Comparison of ENCODE assay signal across 8 cellular contexts in genomic region chr1:205228052-205228451, GRCh38. TPM values are rescaled to one million over a fixed set of nuclear protein-coding genes. Genes with fewer than 3 reads are reported as not detected.
DNase-seq lines count a peak whose midpoint lies in the region; ATAC-seq and TF ChIP-seq lines count a peak whose summit lies in the region.

No MANE protein-coding gene starts in this region.

- peaks cover 31% of the 10 kb centered on the region for H3K4me1 Mint-ChIP-seq in CD8-positive, alpha-beta T cell (ENCODE audit: low read depth)

- H3K9me3 ChIP-seq in CD8-positive, alpha-beta T cell (ENCODE audit: low read length) = no peaks in the 10 kb centered on the region
- H3K9me3 ChIP-seq in liver (ENCODE audit: control insufficient read depth in 4 of 4, low read length in 3 of 4) = no peaks in the 10 kb centered on the region
- no peaks in the 10 kb centered on the region for H3K9me3 ChIP-seq in tibial nerve

- H3K36me3 Mint-ChIP-seq in CD8-positive, alpha-beta T cell = peaks cover 2% of the 10 kb centered on the region

- CTCF ChIA-PET in CD8-positive, alpha-beta T cell (lab: Charles Lee) = interaction anchor here (1.1 to 10.8 kb wide), 9 partner anchors 9 to 252 kb away, joined by 3 to 203 read pairs (median 10); partner anchors contain the start of gene RBBP5

- H3K36me3 ChIP-seq in CD8-positive, alpha-beta T cell (ENCODE audit: insufficient read depth, low read length) = no peaks in the 10 kb centered on the region
- H3K36me3 ChIP-seq in liver (ENCODE audit: control insufficient read depth in 4 of 4, insufficient read depth in 3 of 4, low read depth in 1 of 4, low read length in 3 of 4) (no peaks in the 10 kb centered on the region), tibial nerve (no peaks in the 10 kb centered on the region)

- intact Hi-C loops in CD8-positive, alpha-beta T cell (cut with DNase I, micrococcal nuclease) = loop anchor here (2.0 to 5.0 kb wide), 6 partner anchors 44 to 1694 kb away; partner anchors contain the start of genes ELK4 (in 1 of the 2), FCMR (in 1 of the 2) and NUAK2 (in 1 of the 2)

- peaks cover 12% of the 10 kb centered on the region for H3K4me1 ChIP-seq in CD8-positive, alpha-beta T cell (ENCODE audit: insufficient read depth, low read length)
- H3K4me1 ChIP-seq in liver (ENCODE audit: control insufficient read depth in 4 of 4, insufficient read depth in 4 of 4, low read length in 3 of 4) (peaks cover 0 to 28% (median 19%) of the 10 kb centered on the region in 4 donors), tibial nerve (peaks cover 0 to 37% (median 10%) of the 10 kb centered on the region in 4 donors)

- H3K27me3 Mint-ChIP-seq in CD8-positive, alpha-beta T cell (ENCODE audit: low read depth) = peaks cover 3% of the 10 kb centered on the region

- TF ChIP-seq CTCF in CD8-positive, alpha-beta T cell (IDR thresholded peaks at IDR 0.05) = no peak
- no peak for TF ChIP-seq CTCF in liver (IDR thresholded peaks at IDR 0.05; ENCODE audit: low read depth, low read length, missing input control)
- no peak for TF ChIP-seq CTCF in tibial nerve (IDR thresholded peaks at IDR 0.05)

- peak; percentile 2 for ATAC-seq in CD8-positive, alpha-beta T cell
- peak; percentile 23 for ATAC-seq in HG02798 (IDR thresholded peaks at IDR 0.05; ENCODE audit: poor library complexity, unreplicated experiment)

- peak overlapping the region; percentile 91 for H3K4me3 Mint-ChIP-seq in CD8-positive, alpha-beta T cell

- no peak for TF ChIP-seq POLR2A in tibial nerve (IDR thresholded peaks at IDR 0.05)

- H3K9ac ChIP-seq in liver (ENCODE audit: low read depth in 1 of 2, low read length in 2 of 2) = no peak overlapping the region

- peak overlapping the region; percentile 82 for H3K27ac Mint-ChIP-seq in CD8-positive, alpha-beta T cell

- POLR2A ChIA-PET in CD8-positive, alpha-beta T cell (lab: Charles Lee) = interaction anchor here (0.5 to 3.7 kb wide), 7 partner anchors 17 to 729 kb away, joined by 3 to 17 read pairs (median 3); partner anchors contain the start of genes DSTYK and RBBP5

- H3K27ac ChIP-seq in CD8-positive, alpha-beta T cell (ENCODE audit: low read depth, low read length) = no peak overlapping the region
- peak overlapping the region; percentile 82 for H3K27ac ChIP-seq in angular gyrus (ENCODE audit: low read depth, low read length)
- H3K27ac ChIP-seq in liver (ENCODE audit: low read depth in 1 of 2, low read length in 2 of 2) = no peak overlapping the region
- H3K27ac ChIP-seq in tibial nerve = peak overlapping the region in 2 of 4 donors; percentile 29 to 66

- H3K9me3 Mint-ChIP-seq in CD8-positive, alpha-beta T cell = no peaks in the 10 kb centered on the region

- DNase-seq in CD8-positive, alpha-beta T cell = peak in 1 of 7 experiments; percentile 8
- no peak for DNase-seq in tibial nerve (ENCODE audit: low spot score in 2 of 2)
- no peak for DNase-seq in LoVo (ENCODE audit: low spot score)
- no peak for DNase-seq in NCI-H1436 treated with DMSO at 0.1 percent for 48 hours (lab: John Stamatoyannopoulos, UW)
- DNase-seq in activated effector memory CD4-positive, alpha-beta T cell treated with Interleukin-2 at 50 U/mL for 16 hours = no peak

- peak overlapping the region; percentile 70 for H3K4me3 ChIP-seq in CD8-positive, alpha-beta T cell (ENCODE audit: low read depth, low read length)
- H3K4me3 ChIP-seq in liver (ENCODE audit: low read depth in 1 of 3, low read length in 3 of 3) (peak overlapping the region; percentile 18 to 66 (median 42)), tibial nerve (peak overlapping the region; percentile 45 to 74 (median 48))

- no peaks in the 10 kb centered on the region for H3K27me3 ChIP-seq in CD8-positive, alpha-beta T cell (ENCODE audit: insufficient read depth, low read length)
- H3K27me3 ChIP-seq in liver (ENCODE audit: control insufficient read depth in 4 of 4, insufficient read depth in 4 of 4, low read length in 3 of 4) = peaks cover 0 to 2% (median 0%) of the 10 kb centered on the region in 4 donors
- no peaks in the 10 kb centered on the region for H3K27me3 ChIP-seq in tibial nerve

- WGBS in liver = 1% methylated on average over 30 of the region's 30 CpGs
- WGBS in tibial nerve, 2 donors = 0 to 2% methylated on average over 7 to 17 of the region's 30 CpGs

- TF ChIP-seq RAD21 in liver (IDR thresholded peaks at IDR 0.05) = no peak

- no peak for TF ChIP-seq EP300 in tibial nerve (IDR thresholded peaks at IDR 0.05)

TF ChIP-seq in liver, 16 proteins besides CTCF, POLR2A, EP300 and RAD21:
- TF ChIP-seq HNF4G (IDR thresholded peaks at IDR 0.05) = no peak
- TF ChIP-seq RXRA (IDR thresholded peaks at IDR 0.05) = no peak
- no peak for TF ChIP-seq TAF1 (conservative IDR thresholded peaks at IDR 0.05)
- TF ChIP-seq MAX (IDR thresholded peaks at IDR 0.05) = no peak
- no peak for TF ChIP-seq EGR1 (IDR thresholded peaks at IDR 0.05; ENCODE audit: low read depth in 2 of 2)
- TF ChIP-seq NR2F2 (IDR thresholded peaks at IDR 0.05) = no peak
- TF ChIP-seq HNF4A (conservative IDR thresholded peaks at IDR 0.05) = no peak
- no peak for TF ChIP-seq SP1 (IDR thresholded peaks at IDR 0.05)
- TF ChIP-seq GABPA (IDR thresholded peaks at IDR 0.05 in 1 of 2, conservative IDR thresholded peaks at IDR 0.05 in 1 of 2) = no peak
- TF ChIP-seq ATF3 (IDR thresholded peaks at IDR 0.05) = no peak

RNA-seq across cellular contexts. Expression of gene TMCC2, which starts 0.3 kb away (rescaled TPM):
- 1 to 10 TPM; 1.5 to 2.0 TPM for total RNA-seq in CD8-positive, alpha-beta T cell
- total RNA-seq in liver (100 to 1,000 TPM in 1 of 2 donors, under 1 TPM in 1; 0.25 to 452 TPM), tibial nerve (1 to 10 TPM; 2.4 to 4.8 (median 2.7) TPM)
- under 1 TPM; 0.06 to 0.17 TPM for polyA plus RNA-seq in liver

RNA-seq across cellular contexts. Expression of gene DSTYK, which starts 16.6 kb away (rescaled TPM):
- total RNA-seq in CD8-positive, alpha-beta T cell = 10 to 100 TPM; 15.4 to 17.2 TPM
- 1 to 10 TPM; 4.1 to 9.9 TPM for total RNA-seq in liver
- 1 to 10 TPM; 1.5 to 1.9 TPM for polyA plus RNA-seq in liver
- total RNA-seq in tibial nerve = 10 to 100 TPM; 10.5 to 15.5 (median 14.1) TPM
